In the genomic region with DNA sequence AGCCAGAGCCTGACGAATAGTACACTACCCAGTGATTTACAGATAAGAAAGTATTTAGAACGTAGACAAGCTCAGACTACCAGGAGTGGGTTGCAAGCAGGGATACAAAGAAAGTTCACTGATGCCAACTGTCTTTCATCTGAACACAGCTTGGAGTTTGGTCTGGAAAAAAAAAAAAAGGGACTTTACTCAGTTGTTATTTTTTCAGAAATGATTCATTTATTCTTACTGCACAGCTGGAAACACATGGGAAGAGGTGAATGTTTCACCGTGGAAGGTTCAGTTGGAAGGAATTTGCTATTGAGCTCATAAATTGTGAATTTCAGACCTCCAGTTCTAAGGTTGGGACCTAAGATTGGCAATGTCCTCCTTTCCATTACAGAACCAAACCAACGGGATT, we compare ENCODE assay signal across 16 cellular contexts.
DNase-seq lines count a peak whose midpoint lies in the region; ATAC-seq and TF ChIP-seq lines count a peak whose summit lies in the region.
"Had no signal": no experiment of that assay in that cellular context is flagged by ENCODE, and none has a peak within 500 bp of the region (broad histone marks: within the 10 kb centered on the region; RNA-seq: fewer than 3 reads in every experiment).

No MANE protein-coding gene starts in this region.

- no peaks in the 10 kb centered on the region for H3K36me3 Mint-ChIP-seq in activated naive CD4-positive, alpha-beta T cell treated with anti-CD3 and anti-CD28 coated beads for 36 hours (ENCODE audit: low read depth)
- H3K36me3 Mint-ChIP-seq: CD14-positive monocyte; CD8-positive, alpha-beta T cell had no signal

- no peak overlapping the region for H2BK15ac ChIP-seq in IMR-90 (ENCODE audit: low read depth, low read length)

- TF ChIP-seq RAD21 in IMR-90 (IDR thresholded peaks at IDR 0.05; ENCODE audit: low read length), result no peak

- no peaks in the 10 kb centered on the region for H3K79me1 ChIP-seq in IMR-90 (ENCODE audit: low read depth in 1 of 2, low read length in 2 of 2)

- H3K27ac ChIP-seq in IMR-90 (ENCODE audit: insufficient read depth, low read length) (no peak overlapping the region), thoracic aorta (peak overlapping the region in 1 of 2 donors; percentile 23), smooth muscle cell (ENCODE audit: low read depth) (no peak overlapping the region)
- H3K27ac ChIP-seq: A549 had no signal

- no peak overlapping the region for H4K5ac ChIP-seq in IMR-90 (ENCODE audit: low read depth, low read length)

- no peak overlapping the region for H3K56ac ChIP-seq in IMR-90 (ENCODE audit: extremely low read depth, insufficient read depth, low read length)

- H3K4me3 ChIP-seq in IMR-90 (ENCODE audit: insufficient read depth, low read depth, low read length), result no peak overlapping the region
- H3K4me3 ChIP-seq in choroid plexus epithelial cell (ENCODE audit: low read depth, low read length), result no peak overlapping the region
- H3K4me3 ChIP-seq in fibroblast of the aortic adventitia (ENCODE audit: low read depth, low read length), result no peak overlapping the region
- no peak overlapping the region for H3K4me3 ChIP-seq in thoracic aorta
- H3K4me3 ChIP-seq in smooth muscle cell, result no peak overlapping the region
- H3K4me3 ChIP-seq: A549 had no signal

- H2BK20ac ChIP-seq in IMR-90 (ENCODE audit: low read depth, low read length), result no peak overlapping the region

- no peak overlapping the region for H4K91ac ChIP-seq in IMR-90 (ENCODE audit: insufficient read depth, low read depth, low read length)

- H4K20me1 ChIP-seq in IMR-90 (ENCODE audit: insufficient read depth, low read length) (no peaks in the 10 kb centered on the region), smooth muscle cell (ENCODE audit: low read depth) (no peaks in the 10 kb centered on the region)

- H4K8ac ChIP-seq in IMR-90 (ENCODE audit: low read depth in 2 of 2, low read length in 2 of 2), result no peak overlapping the region

- H3K9me1 ChIP-seq in IMR-90 (ENCODE audit: insufficient read depth, low read length), result no peaks in the 10 kb centered on the region

- in situ Hi-C loops in IMR-90 (cut with MboI; ENCODE audit: low sequenced_read_pairs), result no loop called here

- H2AK5ac ChIP-seq in IMR-90 (ENCODE audit: low read depth, low read length), result no peak overlapping the region

- no peaks in the 10 kb centered on the region for H3K4me1 ChIP-seq in IMR-90 (ENCODE audit: control insufficient read depth, insufficient read depth, low read length)
- peaks cover 0 to 14% of the 10 kb centered on the region in 2 donors for H3K4me1 ChIP-seq in thoracic aorta (ENCODE audit: control insufficient read depth in 1 of 2, low read depth in 2 of 2)
- peaks cover 8% of the 10 kb centered on the region for H3K4me1 ChIP-seq in smooth muscle cell (ENCODE audit: low read depth)
- H3K4me1 ChIP-seq: A549 had no signal

- H3K27me3 ChIP-seq in IMR-90 (ENCODE audit: control insufficient read depth, insufficient read depth, low read length) (no peaks in the 10 kb centered on the region), thoracic aorta (replicated peaks; ENCODE audit: insufficient read depth) (no peaks in the 10 kb centered on the region), smooth muscle cell (ENCODE audit: low read depth) (no peaks in the 10 kb centered on the region)

- H3K4me2 ChIP-seq in IMR-90 (ENCODE audit: low read depth, low read length) (no peak overlapping the region), smooth muscle cell (no peak overlapping the region)
- H3K4me2 ChIP-seq: A549 had no signal

- BruUV-seq in IMR-90 (replicated peaks; lab: Mats Ljungman, UMichigan), result no TSS peak

- H3K18ac ChIP-seq in IMR-90 (ENCODE audit: low read depth, low read length), result no peak overlapping the region

- no peaks in the 10 kb centered on the region for H3K79me2 ChIP-seq in smooth muscle cell (ENCODE audit: low read depth)

- peak; percentile 68 for DNase-seq in IMR-90
- peak; percentile 62 for DNase-seq in choroid plexus epithelial cell (ENCODE audit: low read depth)
- DNase-seq in fibroblast of the aortic adventitia (ENCODE audit: low read depth), result peak; percentile 57
- no peak for DNase-seq in thoracic aorta (ENCODE audit: low spot score)
- no peak for DNase-seq in GM19240 (ENCODE audit: insufficient read length, low spot score)
- DNase-seq in posterior vena cava (ENCODE audit: low spot score), result no peak
- DNase-seq in smooth muscle cell (lab: John Stamatoyannopoulos, UW; ENCODE audit: unreplicated experiment), result no peak
- DNase-seq in activated naive CD4-positive, alpha-beta T cell treated with anti-CD3 and anti-CD28 coated beads for 36 hours, result no peak
- DNase-seq: CD8-positive, alpha-beta T cell; COR-L47; DMS153; DMS79 treated with DMSO at 0.1 percent for 48 hours; EL; H7 had no signal

- dilution Hi-C loops in IMR-90 (cut with HindIII; ENCODE audit: low sequenced_read_pairs, unreplicated experiment), result no loop called here

- TF ChIP-seq CTCF in IMR-90 (conservative IDR thresholded peaks at IDR 0.05; ENCODE audit: low read depth, low read length) (no peak), choroid plexus epithelial cell (conservative IDR thresholded peaks at IDR 0.05; ENCODE audit: low read depth, low read length) (no peak), fibroblast of the aortic adventitia (IDR thresholded peaks at IDR 0.05; ENCODE audit: insufficient read depth, low read length) (no peak), thoracic aorta (IDR thresholded peaks at IDR 0.05) (no peak), smooth muscle cell (IDR thresholded peaks at IDR 0.05; ENCODE audit: borderline replicate concordance, insufficient read depth, poor library complexity, severe bottlenecking) (no peak)

- no CpG with 5 or more reads among the region's 4 CpGs for WGBS in IMR-90 (ENCODE audit: extremely low coverage in 2 of 2, insufficient read length in 1 of 2), 2 experiments
- WGBS in smooth muscle cell (ENCODE audit: low lambda C conversion rate), result 80% methylated on average over 4 of the region's 4 CpGs

- intact Hi-C loops in IMR-90 (cut with micrococcal nuclease) (no loop called here), posterior vena cava (cut with DNase I) (loop anchor here (10.0 kb wide), 2 partner anchors 1082 to 1232 kb away; no protein-coding TSS in a partner anchor)
- intact Hi-C loops in activated naive CD4-positive, alpha-beta T cell treated with anti-CD3 and anti-CD28 coated beads for 36 hours (cut with micrococcal nuclease), result no loop called here

- no peak overlapping the region for H3K23ac ChIP-seq in IMR-90 (ENCODE audit: low read depth, low read length)

- no peaks in the 10 kb centered on the region for H3K36me3 ChIP-seq in IMR-90 (ENCODE audit: control insufficient read depth, insufficient read depth, low read length)
- no peaks in the 10 kb centered on the region for H3K36me3 ChIP-seq in thoracic aorta
- H3K36me3 ChIP-seq in smooth muscle cell (ENCODE audit: low read depth), result no peaks in the 10 kb centered on the region

- peaks cover 5% of the 10 kb centered on the region for H3K9me3 Mint-ChIP-seq in activated naive CD4-positive, alpha-beta T cell treated with anti-CD3 and anti-CD28 coated beads for 36 hours
- H3K9me3 Mint-ChIP-seq: CD8-positive, alpha-beta T cell had no signal

- H3F3A ChIP-seq in smooth muscle cell (ENCODE audit: low read depth), result no peaks in the 10 kb centered on the region

- ATAC-seq in IMR-90 (ENCODE audit: low read depth) (peak; percentile 17; the same call in 1 of the 2 replicates), thoracic aorta (ENCODE audit: insufficient number of reproducible peaks, low FRiP score, low read depth) (peak; percentile 14)
- ATAC-seq: CD8-positive, alpha-beta T cell had no signal

- POLR2A ChIA-PET in IMR-90 (lab: Charles Lee; ENCODE audit: unreplicated experiment), result interaction anchor here (0.6 to 1.0 kb wide), 2 partner anchors 1214 to 1224 kb away, joined by 3 to 4 read pairs; no protein-coding TSS in a partner anchor

- no peak overlapping the region for H3K27ac Mint-ChIP-seq in activated naive CD4-positive, alpha-beta T cell treated with anti-CD3 and anti-CD28 coated beads for 36 hours
- H3K27ac Mint-ChIP-seq: CD14-positive monocyte; CD8-positive, alpha-beta T cell had no signal

- CTCF ChIA-PET in IMR-90 (lab: Yijun Ruan, JAX), result no interaction called here
- CTCF ChIA-PET in activated naive CD4-positive, alpha-beta T cell treated with anti-CD3 and anti-CD28 coated beads for 36 hours (lab: Charles Lee), result no interaction called here

- H3K14ac ChIP-seq in IMR-90 (replicated peaks; ENCODE audit: low read depth, low read length), result 0 out of 2 replicates have a peak overlapping the region, but pooled peaks have one; percentile 1

- H3K4me1 Mint-ChIP-seq in activated naive CD4-positive, alpha-beta T cell treated with anti-CD3 and anti-CD28 coated beads for 36 hours (ENCODE audit: low read depth), result no peaks in the 10 kb centered on the region
- H3K4me1 Mint-ChIP-seq: CD14-positive monocyte had no signal

- H3K9ac ChIP-seq in IMR-90 (ENCODE audit: low read depth, low read length) (no peak overlapping the region), smooth muscle cell (ENCODE audit: low read depth) (no peak overlapping the region)

- TF ChIP-seq POLR2A in IMR-90 (IDR thresholded peaks at IDR 0.05; ENCODE audit: low read depth, low read length), result no peak

- no peak overlapping the region for H3K4ac ChIP-seq in IMR-90 (ENCODE audit: low read depth, low read length)

- no peak overlapping the region for H2AK9ac ChIP-seq in IMR-90 (replicated peaks; ENCODE audit: low read depth, low read length, poor library complexity)

- no peak overlapping the region for H3K4me3 Mint-ChIP-seq in activated naive CD4-positive, alpha-beta T cell treated with anti-CD3 and anti-CD28 coated beads for 36 hours
- H3K4me3 Mint-ChIP-seq: CD14-positive monocyte; CD8-positive, alpha-beta T cell had no signal

- H3K9me3 ChIP-seq in IMR-90 (ENCODE audit: control insufficient read depth, insufficient read depth, low read length), result peaks cover 2% of the 10 kb centered on the region; the same call in 1 of the 2 replicates
- no peaks in the 10 kb centered on the region for H3K9me3 ChIP-seq in thoracic aorta
- H3K9me3 ChIP-seq in smooth muscle cell (replicated peaks; ENCODE audit: low read depth), result no peaks in the 10 kb centered on the region

- H2AFZ ChIP-seq in IMR-90 (replicated peaks; ENCODE audit: low read length, poor library complexity) (no peak overlapping the region), smooth muscle cell (ENCODE audit: low read depth) (no peak overlapping the region)

- no peaks in the 10 kb centered on the region for H3K27me3 Mint-ChIP-seq in activated naive CD4-positive, alpha-beta T cell treated with anti-CD3 and anti-CD28 coated beads for 36 hours (ENCODE audit: low read depth)

- H2BK5ac ChIP-seq in IMR-90 (ENCODE audit: low read depth, low read length, poor library complexity, severe bottlenecking), result no peak overlapping the region

- no peak overlapping the region for H2BK120ac ChIP-seq in IMR-90 (ENCODE audit: low read depth, low read length)

TF ChIP-seq in IMR-90, 13 proteins besides CTCF, POLR2A, EP300 and RAD21 (continues in another document):
- no peak for TF ChIP-seq MXI1 (IDR thresholded peaks at IDR 0.05; ENCODE audit: borderline replicate concordance, low read depth, low read length)
- TF ChIP-seq NFE2L2 (IDR thresholded peaks at IDR 0.05; ENCODE audit: low read depth, low read length), result no peak
- TF ChIP-seq CEBPB (IDR thresholded peaks at IDR 0.05; ENCODE audit: low read depth, low read length), result no peak

Comparison
In these comparisons a context has a peak if more than half of its experiments do, and no peak if none do; other contexts are left out.
1. DNase-seq: peak in IMR-90 (single experiment), choroid plexus epithelial cell (single experiment) and fibroblast of the aortic adventitia (single experiment); none in thoracic aorta (single experiment), GM19240 (single experiment), posterior vena cava (single experiment), smooth muscle cell (single experiment) and activated naive CD4-positive, alpha-beta T cell treated with anti-CD3 and anti-CD28 coated beads for 36 hours (single experiment).
2. intact Hi-C loops: an anchor here in posterior vena cava (10.0 kb wide); none called in IMR-90 and activated naive CD4-positive, alpha-beta T cell treated with anti-CD3 and anti-CD28 coated beads for 36 hours.